In the genomic region with DNA sequence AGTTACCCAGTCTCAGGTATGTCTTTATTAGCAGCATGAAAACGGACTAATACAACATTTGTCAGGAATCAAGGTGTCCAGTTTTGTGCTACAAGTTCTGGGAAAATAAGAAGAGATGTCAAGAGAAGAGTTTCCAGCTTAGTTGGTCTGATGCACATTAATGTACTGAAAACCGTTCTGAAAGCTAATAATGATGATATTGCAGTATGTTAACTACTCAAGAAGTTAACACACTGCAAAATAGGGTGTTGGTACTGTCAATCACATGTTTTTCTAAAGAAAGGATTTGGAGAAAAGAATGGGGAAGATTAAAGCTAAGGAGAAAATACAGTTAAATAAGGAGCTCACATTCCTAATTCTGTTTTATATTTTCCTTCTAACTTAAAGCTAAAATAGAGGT, we compare ENCODE assay signal across 12 cellular contexts.
A peak's percentile ranks its signal among the peaks of the same experiment; 100 is the strongest.
DNase-seq lines count a peak whose midpoint lies in the region; ATAC-seq and TF ChIP-seq lines count a peak whose summit lies in the region.
"Had no signal": no experiment of that assay in that cellular context is flagged by ENCODE, and none has a peak within 500 bp of the region (broad histone marks: within the 10 kb centered on the region; RNA-seq: fewer than 3 reads in every experiment).

No MANE protein-coding gene starts in this region.

- TF ChIP-seq CTCF in HL-60 (IDR thresholded peaks at IDR 0.05; ENCODE audit: insufficient read depth, low read length) (no peak), smooth muscle cell (IDR thresholded peaks at IDR 0.05; ENCODE audit: borderline replicate concordance, insufficient read depth, poor library complexity, severe bottlenecking) (no peak), heart right ventricle (IDR thresholded peaks at IDR 0.05) (no peak)

- no peaks in the 10 kb centered on the region for H3K27me3 Mint-ChIP-seq in activated T-helper 2 cell treated with anti-CD3 and anti-CD28 coated beads, Interferon-gamma antibody, Interleukin-2, Interleukin-4, amounts not matched to agents 10 μg/mL and 5 μg/mL and 100 μg/mL, durations not matched to agents 14 hours and 24 hours and 36 hours (ENCODE audit: low read depth)
- H3K27me3 Mint-ChIP-seq: CD8-positive, alpha-beta memory T cell had no signal

- H2AFZ ChIP-seq in mesenchymal stem cell (ENCODE audit: low read depth, low read length), result no peak overlapping the region
- peak overlapping the region; percentile 64 for H2AFZ ChIP-seq in smooth muscle cell (ENCODE audit: low read depth)

- no peak overlapping the region for H3K4me2 ChIP-seq in mesenchymal stem cell (ENCODE audit: low read length, poor library complexity, severe bottlenecking)
- peak overlapping the region; percentile 8 for H3K4me2 ChIP-seq in smooth muscle cell

- no peak overlapping the region for H3K4ac ChIP-seq in mesenchymal stem cell (ENCODE audit: low read depth in 1 of 2, low read length in 2 of 2)

- H3K79me1 ChIP-seq in mesenchymal stem cell (replicated peaks; ENCODE audit: low read length, poor library complexity, severe bottlenecking), result no peaks in the 10 kb centered on the region

- H3K4me3 ChIP-seq in HL-60 (replicated peaks; ENCODE audit: insufficient read depth, low read length) (no peak overlapping the region), mesenchymal stem cell (ENCODE audit: insufficient read depth in 1 of 2, low read depth in 1 of 2, low read length in 2 of 2) (no peak overlapping the region), smooth muscle cell (no peak overlapping the region), heart right ventricle (no peak overlapping the region)
- H3K4me3 ChIP-seq: GM12878 had no signal

- no peak for DNase-seq in HL-60 (ENCODE audit: low read depth in 1 of 2, low spot score in 1 of 2)
- no peak for DNase-seq in activated T-helper 2 cell treated with anti-CD3 and anti-CD28 coated beads, Interferon-gamma antibody, Interleukin-2, Interleukin-4, amounts not matched to agents 10 μg/mL and 5 μg/mL and 100 μg/mL, durations not matched to agents 14 hours and 24 hours and 36 hours (ENCODE audit: low spot score)
- DNase-seq in mesenchymal stem cell, result no peak
- DNase-seq in smooth muscle cell (lab: John Stamatoyannopoulos, UW; ENCODE audit: unreplicated experiment), result no peak
- DNase-seq in CD1c-positive myeloid dendritic cell (ENCODE audit: extremely low spot score), result no peak
- DNase-seq in heart right ventricle, result no peak
- DNase-seq: CD8-positive, alpha-beta memory T cell; NCI-H187; NCI-H345 had no signal

- H2AK5ac ChIP-seq in mesenchymal stem cell (ENCODE audit: low read length, severe bottlenecking), result no peak overlapping the region

- no peaks in the 10 kb centered on the region for H3K79me2 ChIP-seq in smooth muscle cell (ENCODE audit: low read depth)

- H3K9me3 ChIP-seq in mesenchymal stem cell (ENCODE audit: control insufficient read depth, low read length), result no peaks in the 10 kb centered on the region
- no peaks in the 10 kb centered on the region for H3K9me3 ChIP-seq in smooth muscle cell (replicated peaks; ENCODE audit: low read depth)
- H3K9me3 ChIP-seq in heart right ventricle, result peaks cover 0 to 7% (median 0%) of the 10 kb centered on the region in 11 donors

- no peak overlapping the region for H2BK5ac ChIP-seq in mesenchymal stem cell (ENCODE audit: low read depth, low read length, poor library complexity, severe bottlenecking)

- peak overlapping the region; percentile 16 for H3K27ac Mint-ChIP-seq in activated T-helper 2 cell treated with anti-CD3 and anti-CD28 coated beads, Interferon-gamma antibody, Interleukin-2, Interleukin-4, amounts not matched to agents 10 μg/mL and 5 μg/mL and 100 μg/mL, durations not matched to agents 14 hours and 24 hours and 36 hours
- H3K27ac Mint-ChIP-seq: CD8-positive, alpha-beta memory T cell had no signal

- ATAC-seq in GM21381 (IDR thresholded peaks at IDR 0.05; ENCODE audit: unreplicated experiment) (no peak), heart right ventricle (no peak)

- intact Hi-C loops in activated T-helper 2 cell treated with anti-CD3 and anti-CD28 coated beads, Interferon-gamma antibody, Interleukin-2, Interleukin-4, amounts not matched to agents 10 μg/mL and 5 μg/mL and 100 μg/mL, durations not matched to agents 14 hours and 24 hours and 36 hours (cut with micrococcal nuclease), result loop anchor here (10.0 kb wide), 1 partner anchor 817 kb away; no protein-coding TSS in a partner anchor
- intact Hi-C loops in heart right ventricle (cut with DNase I), result loop anchor here in 4 of 10 donors (5.0 to 10.0 kb wide), 4 partner anchors 174 to 817 kb away; a partner anchor contains a TSS

- no peak overlapping the region for H4K91ac ChIP-seq in mesenchymal stem cell (ENCODE audit: low read length)

- no peak overlapping the region for H2BK15ac ChIP-seq in mesenchymal stem cell (ENCODE audit: low read depth, poor library complexity, severe bottlenecking)

- no peaks in the 10 kb centered on the region for H3K36me3 ChIP-seq in mesenchymal stem cell (ENCODE audit: control insufficient read depth in 1 of 2, insufficient read depth in 2 of 2, low read depth in 1 of 2, low read length in 2 of 2)
- no peaks in the 10 kb centered on the region for H3K36me3 ChIP-seq in smooth muscle cell (ENCODE audit: low read depth)
- H3K36me3 ChIP-seq in heart right ventricle, result no peaks in the 10 kb centered on the region

- no peaks in the 10 kb centered on the region for H4K20me1 ChIP-seq in smooth muscle cell (ENCODE audit: low read depth)

- no peak overlapping the region for H3K14ac ChIP-seq in mesenchymal stem cell (ENCODE audit: low read length in 2 of 2)

- 92% methylated on average over 1 of the region's 2 CpGs for WGBS in mesenchymal stem cell
- WGBS in smooth muscle cell (ENCODE audit: low lambda C conversion rate), result 68% methylated on average over 2 of the region's 2 CpGs
- WGBS in heart right ventricle, 2 donors, result 49 to 68% methylated on average over 2 of the region's 2 CpGs

- H3K4me1 ChIP-seq in mesenchymal stem cell (ENCODE audit: control insufficient read depth, insufficient read depth, low read depth, low read length) (no peaks in the 10 kb centered on the region), smooth muscle cell (ENCODE audit: low read depth) (peaks cover 6% of the 10 kb centered on the region), heart right ventricle (peaks cover 0 to 50% (median 0%) of the 10 kb centered on the region in 9 donors)

- H2BK12ac ChIP-seq in mesenchymal stem cell (ENCODE audit: low read length in 2 of 2), result no peak overlapping the region

- peaks cover 53% of the 10 kb centered on the region for H3K36me3 Mint-ChIP-seq in activated T-helper 2 cell treated with anti-CD3 and anti-CD28 coated beads, Interferon-gamma antibody, Interleukin-2, Interleukin-4, amounts not matched to agents 10 μg/mL and 5 μg/mL and 100 μg/mL, durations not matched to agents 14 hours and 24 hours and 36 hours (ENCODE audit: low read depth)
- H3K36me3 Mint-ChIP-seq: CD8-positive, alpha-beta memory T cell had no signal

- H3K9ac ChIP-seq in mesenchymal stem cell (ENCODE audit: low read length), result peak overlapping the region; percentile 85
- no peak overlapping the region for H3K9ac ChIP-seq in smooth muscle cell (ENCODE audit: low read depth)

- no peak overlapping the region for H2BK120ac ChIP-seq in mesenchymal stem cell (ENCODE audit: low read depth, low read length)

- H3F3A ChIP-seq in smooth muscle cell (ENCODE audit: low read depth), result peaks cover 7% of the 10 kb centered on the region

- H3K9me3 Mint-ChIP-seq in activated T-helper 2 cell treated with anti-CD3 and anti-CD28 coated beads, Interferon-gamma antibody, Interleukin-2, Interleukin-4, amounts not matched to agents 10 μg/mL and 5 μg/mL and 100 μg/mL, durations not matched to agents 14 hours and 24 hours and 36 hours, result peaks cover 3% of the 10 kb centered on the region
- H3K9me3 Mint-ChIP-seq: CD8-positive, alpha-beta memory T cell had no signal

- no peak overlapping the region for H4K8ac ChIP-seq in mesenchymal stem cell (ENCODE audit: low read length)

- peak overlapping the region; percentile 79 for H3K27ac ChIP-seq in HL-60 (replicated peaks)
- H3K27ac ChIP-seq in mesenchymal stem cell (ENCODE audit: low read length, poor library complexity, severe bottlenecking), result no peak overlapping the region
- peak overlapping the region; percentile 80 for H3K27ac ChIP-seq in smooth muscle cell (ENCODE audit: low read depth)
- peak overlapping the region in 1 of 10 donors; percentile 86 for H3K27ac ChIP-seq in heart right ventricle
- H3K27ac ChIP-seq: RWPE1 had no signal

- H3K4me3 Mint-ChIP-seq in activated T-helper 2 cell treated with anti-CD3 and anti-CD28 coated beads, Interferon-gamma antibody, Interleukin-2, Interleukin-4, amounts not matched to agents 10 μg/mL and 5 μg/mL and 100 μg/mL, durations not matched to agents 14 hours and 24 hours and 36 hours (ENCODE audit: low read depth), result no peak overlapping the region
- H3K4me3 Mint-ChIP-seq: CD8-positive, alpha-beta memory T cell had no signal

- H3K27me3 ChIP-seq in HL-60 (ENCODE audit: insufficient read depth, poor library complexity, severe bottlenecking) (no peaks in the 10 kb centered on the region), mesenchymal stem cell (ENCODE audit: control insufficient read depth in 1 of 2, insufficient read depth in 1 of 2, low read length in 2 of 2) (no peaks in the 10 kb centered on the region), smooth muscle cell (ENCODE audit: low read depth) (no peaks in the 10 kb centered on the region), heart right ventricle (no peaks in the 10 kb centered on the region)

- H3K18ac ChIP-seq in mesenchymal stem cell (ENCODE audit: low read depth in 1 of 2, low read length in 2 of 2), result no peak overlapping the region

- H3K23ac ChIP-seq in mesenchymal stem cell (ENCODE audit: low read length in 2 of 2), result no peak overlapping the region

- peaks cover 61% of the 10 kb centered on the region for H3K4me1 Mint-ChIP-seq in activated T-helper 2 cell treated with anti-CD3 and anti-CD28 coated beads, Interferon-gamma antibody, Interleukin-2, Interleukin-4, amounts not matched to agents 10 μg/mL and 5 μg/mL and 100 μg/mL, durations not matched to agents 14 hours and 24 hours and 36 hours (ENCODE audit: low read depth)
